Comparison of ENCODE assay signal across 8 cellular contexts in genomic region chr1:15846056-15846455, GRCh38. TPM values are rescaled to one million over a fixed set of nuclear protein-coding genes. Genes with fewer than 3 reads are reported as not detected.
A peak's percentile ranks its signal among the peaks of the same experiment; 100 is the strongest.
DNase-seq lines count a peak whose midpoint lies in the region; ATAC-seq, FAIRE-seq and TF ChIP-seq lines count a peak whose summit lies in the region.
"Not testable (repeated sequence)": the region's sequence is repeated elsewhere in the genome, so short reads cannot be mapped to it uniquely, and the experiment has no call there.

No MANE protein-coding gene starts in this region.

- H3K4me1 ChIP-seq in A549 = peaks cover 19% of the 10 kb centered on the region
- H3K4me1 ChIP-seq in DND-41 (ENCODE audit: insufficient read depth, low read length) = peaks cover 50% of the 10 kb centered on the region
- peaks cover 48% of the 10 kb centered on the region for H3K4me1 ChIP-seq in OCI-LY1 (ENCODE audit: insufficient read depth, low read length, severe bottlenecking)

- H3K36me3 Mint-ChIP-seq in WTC11; MCF 10A (ENCODE audit: insufficient read depth, unreplicated experiment); naive B cell: not testable (repeated sequence)
- peaks cover 17% of the 10 kb centered on the region for H3K36me3 Mint-ChIP-seq in activated T-helper 17 cell treated with anti-CD3 and anti-CD28 coated beads, Interleukin-2, amount 50 U/mL, for 72 hours (ENCODE audit: low read depth)
- H3K36me3 Mint-ChIP-seq in stimulated activated effector memory CD8-positive, alpha-beta T cell treated with anti-CD3 and anti-CD28 coated beads, Interleukin-12 subunit alpha, Interleukin-12 subunit beta, amount 100 ng/mL, for 72 hours = peaks cover 21% of the 10 kb centered on the region

- H3K27me3 Mint-ChIP-seq in WTC11 (ENCODE audit: low read depth); activated T-helper 17 cell treated with anti-CD3 and anti-CD28 coated beads, Interleukin-2, amount 50 U/mL, for 72 hours; MCF 10A (ENCODE audit: insufficient read depth, unreplicated experiment); naive B cell: not testable (repeated sequence)

- not testable (repeated sequence) for H4K20me1 ChIP-seq in DND-41 (ENCODE audit: insufficient read depth, low read length); OCI-LY1 (ENCODE audit: insufficient read depth, low read length)

- H3K9me3 Mint-ChIP-seq in WTC11; activated T-helper 17 cell treated with anti-CD3 and anti-CD28 coated beads, Interleukin-2, amount 50 U/mL, for 72 hours; MCF 10A (ENCODE audit: unreplicated experiment); naive B cell; stimulated activated effector memory CD8-positive, alpha-beta T cell treated with anti-CD3 and anti-CD28 coated beads, Interleukin-12 subunit alpha, Interleukin-12 subunit beta, amount 100 ng/mL, for 72 hours: not testable (repeated sequence)

- H2AFZ ChIP-seq in DND-41 (ENCODE audit: low read depth, low read length); OCI-LY1 (ENCODE audit: low read length): not testable (repeated sequence)

- H3K9me2 ChIP-seq in OCI-LY1 (ENCODE audit: low read depth, low read length) = not testable (repeated sequence)

- not testable (repeated sequence) for H3K27me3 ChIP-seq in DND-41 (ENCODE audit: insufficient read depth, low read length, poor library complexity); OCI-LY1 (ENCODE audit: insufficient read depth, low read length)

- H3F3A ChIP-seq in OCI-LY1 (ENCODE audit: insufficient read depth, low read length) = not testable (repeated sequence)

- peak overlapping the region in 1 of 2 experiments; percentile 100; a peak in 1 of 6 replicates for H3K27ac ChIP-seq in A549
- H3K27ac ChIP-seq in DND-41 (ENCODE audit: low read length) = peak overlapping the region; percentile 98
- H3K27ac ChIP-seq in OCI-LY1 (ENCODE audit: low read depth, low read length, poor library complexity, severe bottlenecking) = peak overlapping the region; percentile 91

- TF ChIP-seq RAD21 in A549 (conservative IDR thresholded peaks at IDR 0.05 in 1 of 2, IDR thresholded peaks at IDR 0.05 in 1 of 2) = not testable (repeated sequence)

- DNase-seq in A549 (ENCODE audit: low read depth in 1 of 2, low spot score in 1 of 2); WTC11 (ENCODE audit: low spot score); MCF 10A (ENCODE audit: unreplicated experiment); naive B cell; stimulated activated effector memory CD8-positive, alpha-beta T cell treated with anti-CD3 and anti-CD28 coated beads, Interleukin-12 subunit alpha, Interleukin-12 subunit beta, amount 100 ng/mL, for 72 hours (ENCODE audit: low spot score in 2 of 2): not testable (repeated sequence)
- DNase-seq in DND-41 = peak; percentile 21

- POLR2A ChIA-PET in A549 (lab: Yijun Ruan, JAX) = not testable (repeated sequence)
- POLR2A ChIA-PET in WTC11 (lab: Charles Lee) (interaction anchor here (0.7 to 3.6 kb wide), 4 partner anchors 9 to 794 kb away, joined by 3 to 51 read pairs (median 27); no protein-coding TSS in a partner anchor), MCF 10A (lab: Yijun Ruan, JAX) (interaction anchor here (0.6 to 9.0 kb wide), 9 partner anchors 8 to 77 kb away, joined by 3 to 283 read pairs (median 16); no protein-coding TSS in a partner anchor)

- TF ChIP-seq CTCF in A549 (IDR thresholded peaks at IDR 0.05); DND-41 (IDR thresholded peaks at IDR 0.05; ENCODE audit: borderline replicate concordance, extremely low read depth, low read length, poor library complexity, severe bottlenecking); OCI-LY1 (IDR thresholded peaks at IDR 0.05; ENCODE audit: low read length); WTC11 (IDR thresholded peaks at IDR 0.05); MCF 10A (IDR thresholded peaks at IDR 0.05; ENCODE audit: unreplicated experiment): not testable (repeated sequence)

- H3K4me3 Mint-ChIP-seq in WTC11 = peak overlapping the region; percentile 82
- peak overlapping the region; percentile 84 for H3K4me3 Mint-ChIP-seq in activated T-helper 17 cell treated with anti-CD3 and anti-CD28 coated beads, Interleukin-2, amount 50 U/mL, for 72 hours
- H3K4me3 Mint-ChIP-seq in MCF 10A (ENCODE audit: unreplicated experiment) = peak overlapping the region; percentile 79
- peak overlapping the region; percentile 94 to 98 (median 96) for H3K4me3 Mint-ChIP-seq in naive B cell
- H3K4me3 Mint-ChIP-seq in stimulated activated effector memory CD8-positive, alpha-beta T cell treated with anti-CD3 and anti-CD28 coated beads, Interleukin-12 subunit alpha, Interleukin-12 subunit beta, amount 100 ng/mL, for 72 hours = peak overlapping the region; percentile 96

- WGBS in A549 (ENCODE audit: missing lambda C conversion rate) = 93% methylated on average over 6 of the region's 11 CpGs

- H3K27ac Mint-ChIP-seq in WTC11; activated T-helper 17 cell treated with anti-CD3 and anti-CD28 coated beads, Interleukin-2, amount 50 U/mL, for 72 hours; MCF 10A (ENCODE audit: low read depth, unreplicated experiment); stimulated activated effector memory CD8-positive, alpha-beta T cell treated with anti-CD3 and anti-CD28 coated beads, Interleukin-12 subunit alpha, Interleukin-12 subunit beta, amount 100 ng/mL, for 72 hours: not testable (repeated sequence)
- H3K27ac Mint-ChIP-seq in naive B cell = peak overlapping the region in 4 of 6 donors; percentile 44 to 98 (median 86)

- H3K36me3 ChIP-seq in DND-41 (ENCODE audit: insufficient read depth, low read length); OCI-LY1 (ENCODE audit: insufficient read depth, low read length): not testable (repeated sequence)

- not testable (repeated sequence) for ATAC-seq in A549; DND-41 (ENCODE audit: insufficient read depth, low read depth); WTC11; activated T-helper 17 cell treated with anti-CD3 and anti-CD28 coated beads, Interleukin-2, amount 50 U/mL, for 72 hours (replicated peaks); naive B cell (ENCODE audit: low read depth in 2 of 2); stimulated activated effector memory CD8-positive, alpha-beta T cell treated with anti-CD3 and anti-CD28 coated beads, Interleukin-12 subunit alpha, Interleukin-12 subunit beta, amount 100 ng/mL, for 72 hours

- H3K4me2 ChIP-seq in A549 (peak overlapping the region; percentile 86; the same call in 2 of the 3 replicates), DND-41 (ENCODE audit: insufficient read depth, low read length) (peak overlapping the region; percentile 84), OCI-LY1 (ENCODE audit: low read length) (0 out of 2 replicates have a peak overlapping the region, but pooled peaks have one; percentile 77)

- CTCF ChIA-PET in A549 (lab: Yijun Ruan, JAX) = interaction anchor here (0.8 kb wide), 1 partner anchor 54 kb away, joined by 3 read pairs; no protein-coding TSS in a partner anchor
- CTCF ChIA-PET in WTC11 (lab: Charles Lee) = interaction anchor here (0.7 to 2.6 kb wide), 3 partner anchors 12 to 178 kb away, joined by 3 to 21 read pairs (median 9); no protein-coding TSS in a partner anchor
- CTCF ChIA-PET in MCF 10A (lab: Yijun Ruan, JAX) = interaction anchor here (0.5 kb wide), 1 partner anchor 14 kb away, joined by 4 read pairs; no protein-coding TSS in a partner anchor

- not testable (repeated sequence) for H3K4me3 ChIP-seq in A549; OCI-LY1 (ENCODE audit: low read depth, low read length, poor library complexity, severe bottlenecking)
- H3K4me3 ChIP-seq in DND-41 (ENCODE audit: low read depth in 1 of 2, low read length in 2 of 2) = peak overlapping the region; percentile 69 to 70; a peak in 3 of 4 replicates

- intact Hi-C loops in MCF 10A (cut with micrococcal nuclease) = loop anchor here (5.0 kb wide), 3 partner anchors 41 to 71 kb away; no protein-coding TSS in a partner anchor

- H3K4me1 Mint-ChIP-seq in WTC11 (peaks cover 18% of the 10 kb centered on the region), MCF 10A (ENCODE audit: insufficient read depth, unreplicated experiment) (peaks cover 13% of the 10 kb centered on the region), naive B cell (peaks cover 35 to 62% (median 47%) of the 10 kb centered on the region in 3 donors)
- peaks cover 15% of the 10 kb centered on the region for H3K4me1 Mint-ChIP-seq in activated T-helper 17 cell treated with anti-CD3 and anti-CD28 coated beads, Interleukin-2, amount 50 U/mL, for 72 hours
- peaks cover 25% of the 10 kb centered on the region for H3K4me1 Mint-ChIP-seq in stimulated activated effector memory CD8-positive, alpha-beta T cell treated with anti-CD3 and anti-CD28 coated beads, Interleukin-12 subunit alpha, Interleukin-12 subunit beta, amount 100 ng/mL, for 72 hours

- FAIRE-seq in A549 (lab: Jason Lieb, UNC) = not testable (repeated sequence)

- not testable (repeated sequence) for BruUV-seq in MCF 10A (replicated peaks; lab: Mats Ljungman, UMichigan)

- TF ChIP-seq POLR2A in A549 (IDR thresholded peaks at IDR 0.05; ENCODE audit: low read length) = not testable (repeated sequence)

- not testable (repeated sequence) for TF ChIP-seq EP300 in A549 (IDR thresholded peaks at IDR 0.05)

- H3K79me2 ChIP-seq in DND-41 (ENCODE audit: insufficient read depth, low read length) = peaks cover 71% of the 10 kb centered on the region
- H3K79me2 ChIP-seq in OCI-LY1 (ENCODE audit: insufficient read depth, low read length) = peaks cover 28% of the 10 kb centered on the region

- H3K9me3 ChIP-seq in A549; DND-41 (ENCODE audit: insufficient read depth, low read length, severe bottlenecking); OCI-LY1 (ENCODE audit: low read length): not testable (repeated sequence)

- H3K9ac ChIP-seq in DND-41 (ENCODE audit: low read depth, low read length) = peak overlapping the region; percentile 93
- H3K9ac ChIP-seq in OCI-LY1 (ENCODE audit: low read length) = not testable (repeated sequence)

RNA-seq across cellular contexts. Expression of gene SPEN, which starts 1.5 kb away (rescaled TPM):
- polyA plus RNA-seq in A549 (2011; rRNA removed) (7.0 and 14.3 TPM in 2 replicates), A549 (2017; fragmentation: RNase III; extraction: RNeasy Plus Mini Kit Qiagen cat#74134 plus additional on column Dnase treatment) (12.2 to 21.2 TPM (median 15.5 TPM) in 3 replicates), naive B cell (ENCODE audit: low read depth in 6 of 6) (10 to 100 TPM in 4 of 6 donors, 1 to 10 TPM in 1, under 1 TPM in 1; 0.96 to 63.0 (median 11.5) TPM)
- 7.2 and 10.8 TPM in 2 replicates for polyA plus RNA-seq in A549 (2012; cell fraction: cytosol; rRNA removed)
- polyA plus RNA-seq in A549 (2012; cell fraction: nucleus; rRNA removed) = 41.3 and 43.5 TPM in 2 replicates
- 32.0 and 34.5 TPM in 2 replicates for polyA minus RNA-seq in A549 (2011; rRNA and poly(A)+ RNA removed)
- total RNA-seq in WTC11 (2021) (48.5 to 50.2 TPM (median 48.8 TPM) in 3 replicates), MCF 10A (2022) (44.2 and 50.6 TPM in 2 replicates)
- 10 to 100 TPM; 48.9 to 66.7 TPM for total RNA-seq in activated T-helper 17 cell treated with anti-CD3 and anti-CD28 coated beads, Interleukin-2, amount 50 U/mL, for 72 hours

RNA-seq across cellular contexts. Expression of gene UQCRHL, which starts 38.6 kb away (rescaled TPM):
- polyA plus RNA-seq in A549 (2011; rRNA removed) (2.0 and 4.1 TPM in 2 replicates), A549 (2017; fragmentation: RNase III; extraction: RNeasy Plus Mini Kit Qiagen cat#74134 plus additional on column Dnase treatment) (0.64 to 1.2 TPM (median 0.68 TPM) in 3 replicates), naive B cell (ENCODE audit: low read depth in 6 of 6) (1 to 10 TPM in 3 of 6 donors, under 1 TPM in 3; 0.11 to 1.3 (median 0.94) TPM)
- 1.6 and 2.1 TPM in 2 replicates for polyA plus RNA-seq in A549 (2012; cell fraction: cytosol; rRNA removed)
- polyA plus RNA-seq in A549 (2012; cell fraction: nucleus; rRNA removed) = 0.46 and 0.81 TPM in 2 replicates
- polyA minus RNA-seq in A549 (2011; rRNA and poly(A)+ RNA removed) = 0.37 and 0.54 TPM in 2 replicates
- total RNA-seq in WTC11 (2021) (2.6 to 3.8 TPM (median 2.7 TPM) in 3 replicates), MCF 10A (2022) (1.1 and 1.7 TPM in 2 replicates)
- 1 to 10 TPM; 1.8 to 2.2 TPM for total RNA-seq in activated T-helper 17 cell treated with anti-CD3 and anti-CD28 coated beads, Interleukin-2, amount 50 U/mL, for 72 hours
